ENCODE assay signal across 21 cellular contexts in the genomic region with DNA sequence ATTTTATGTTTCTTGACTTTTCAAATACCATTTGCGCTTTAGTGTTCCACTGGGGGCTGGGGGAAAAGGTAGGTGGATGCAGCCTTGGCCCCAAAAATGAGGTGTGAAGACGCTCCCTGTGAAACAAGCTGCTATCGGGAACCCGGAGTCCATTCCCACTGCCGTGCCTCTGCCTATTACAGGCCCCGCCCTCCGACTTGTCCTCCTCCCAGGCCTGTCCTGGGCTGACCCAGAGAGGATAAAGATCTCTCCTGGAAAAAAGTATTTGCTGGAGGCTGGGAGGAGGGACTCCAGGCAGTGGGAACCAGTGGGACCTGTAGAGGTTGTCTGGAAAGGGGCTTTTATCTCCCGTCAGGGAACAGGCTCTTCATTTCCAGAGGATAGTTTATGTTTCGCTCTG.
A peak's percentile ranks its signal among the peaks of the same experiment; 100 is the strongest.
DNase-seq lines count a peak whose midpoint lies in the region; ATAC-seq and TF ChIP-seq lines count a peak whose summit lies in the region.
"Had no signal": no experiment of that assay in that cellular context is flagged by ENCODE, and none has a peak within 500 bp of the region (broad histone marks: within the 10 kb centered on the region; RNA-seq: fewer than 3 reads in every experiment).

No MANE protein-coding gene starts in this region.

- H3K4me1 ChIP-seq in esophagus muscularis mucosa: peaks cover 0 to 16% (median 14%) of the 10 kb centered on the region in 4 donors
- H3K4me1 ChIP-seq in upper lobe of left lung: peaks cover 0 to 16% (median 7%) of the 10 kb centered on the region in 4 donors

- no peaks in the 10 kb centered on the region for H3K9me3 ChIP-seq in esophagus muscularis mucosa
- no peaks in the 10 kb centered on the region for H3K9me3 ChIP-seq in upper lobe of left lung
- H3K9me3 ChIP-seq: thoracic aorta had no signal

- no peak overlapping the region for H3K27ac ChIP-seq in esophagus muscularis mucosa (replicated peaks in 1 of 4)
- H3K27ac ChIP-seq in upper lobe of left lung: peak overlapping the region in 1 of 4 donors; percentile 36
- H3K27ac ChIP-seq: thoracic aorta had no signal

- H3K4me1 Mint-ChIP-seq in nephron: peaks cover 75% of the 10 kb centered on the region
- H3K4me1 Mint-ChIP-seq: activated CD8-positive, alpha-beta memory T cell treated with anti-CD3 and anti-CD28 coated beads, Interleukin-2, amount 10 ng/mL, durations not matched to agents 7 days and 5 days had no signal

- no peak overlapping the region for H3K4me3 Mint-ChIP-seq in nephron
- H3K4me3 Mint-ChIP-seq: activated CD8-positive, alpha-beta memory T cell treated with anti-CD3 and anti-CD28 coated beads, Interleukin-2, amount 10 ng/mL, durations not matched to agents 7 days and 5 days; mesothelial cell of epicardium; nephron progenitor cell had no signal

- TF ChIP-seq EP300 in esophagus muscularis mucosa (IDR thresholded peaks at IDR 0.05): no peak
- no peak for TF ChIP-seq EP300 in upper lobe of left lung (IDR thresholded peaks at IDR 0.05)

- DNase-seq in LNCaP clone FGC (ENCODE audit: low read depth) (peak; percentile 89), esophagus muscularis mucosa (ENCODE audit: extremely low spot score) (peak; percentile 78), upper lobe of left lung (peak in 1 of 2 donors; percentile 67), HEK293T (ENCODE audit: extremely low spot score) (no peak)
- DNase-seq: activated CD4-positive, alpha-beta T cell treated with anti-CD3 and anti-CD28 coated beads for 4 hours; activated CD8-positive, alpha-beta memory T cell treated with anti-CD3 and anti-CD28 coated beads, Interleukin-2, amount 10 ng/mL, durations not matched to agents 7 days and 5 days; COR-L47; cortex of kidney; hippocampal formation; kidney glomerular epithelial cell; NCI-H1694; NCI-H748 treated with DMSO at 0.1 percent for 48 hours; nephron progenitor cell; PC-3; stimulated activated CD4-positive, alpha-beta T cell treated with anti-CD3 and anti-CD28 coated beads, Interleukin-15, amount 100 ng/mL, for 24 hours; T-helper 9 cell had no signal

- H3K36me3 ChIP-seq in esophagus muscularis mucosa (no peaks in the 10 kb centered on the region), upper lobe of left lung (no peaks in the 10 kb centered on the region)
- H3K36me3 ChIP-seq: thoracic aorta had no signal

- no peaks in the 10 kb centered on the region for H3K36me3 Mint-ChIP-seq in nephron (ENCODE audit: low read depth)
- H3K36me3 Mint-ChIP-seq: activated CD8-positive, alpha-beta memory T cell treated with anti-CD3 and anti-CD28 coated beads, Interleukin-2, amount 10 ng/mL, durations not matched to agents 7 days and 5 days; mesothelial cell of epicardium had no signal

- intact Hi-C loops in esophagus muscularis mucosa (cut with DNase I): no loop called here

- peaks cover 14% of the 10 kb centered on the region for H3K27me3 Mint-ChIP-seq in nephron (ENCODE audit: low read depth)
- H3K27me3 Mint-ChIP-seq: activated CD8-positive, alpha-beta memory T cell treated with anti-CD3 and anti-CD28 coated beads, Interleukin-2, amount 10 ng/mL, durations not matched to agents 7 days and 5 days had no signal

- H3K4me3 ChIP-seq in LNCaP clone FGC (ENCODE audit: low read depth, low read length): peak overlapping the region; percentile 10
- no peak overlapping the region for H3K4me3 ChIP-seq in esophagus muscularis mucosa
- H3K4me3 ChIP-seq in upper lobe of left lung: no peak overlapping the region
- H3K4me3 ChIP-seq: thoracic aorta had no signal

- TF ChIP-seq CTCF in LNCaP clone FGC (IDR thresholded peaks at IDR 0.05; ENCODE audit: control insufficient read depth, extremely low read depth, insufficient read depth) (no peak), esophagus muscularis mucosa (IDR thresholded peaks at IDR 0.05) (no peak), nephron (IDR thresholded peaks at IDR 0.05; ENCODE audit: unreplicated experiment in 3 of 3) (no peak), upper lobe of left lung (IDR thresholded peaks at IDR 0.05) (no peak)

- H3K27ac Mint-ChIP-seq in nephron: peak overlapping the region in 2 of 3 experiments; percentile 19 to 47
- H3K27ac Mint-ChIP-seq: activated CD8-positive, alpha-beta memory T cell treated with anti-CD3 and anti-CD28 coated beads, Interleukin-2, amount 10 ng/mL, durations not matched to agents 7 days and 5 days; mesothelial cell of epicardium had no signal

- ATAC-seq in upper lobe of left lung (ENCODE audit: low FRiP score in 2 of 2) (peak; percentile 12 to 40), GM21381 (IDR thresholded peaks at IDR 0.05; ENCODE audit: unreplicated experiment) (no peak), GM19023 (IDR thresholded peaks at IDR 0.05; ENCODE audit: unreplicated experiment) (no peak)
- ATAC-seq: activated CD8-positive, alpha-beta memory T cell treated with anti-CD3 and anti-CD28 coated beads, Interleukin-2, amount 10 ng/mL, durations not matched to agents 7 days and 5 days; PC-3 had no signal

- H3K9me3 Mint-ChIP-seq in nephron: no peaks in the 10 kb centered on the region
- H3K9me3 Mint-ChIP-seq: mesothelial cell of epicardium had no signal

- CTCF ChIA-PET in HEK293T (lab: Yijun Ruan, JAX): no interaction called here

- H3K27me3 ChIP-seq in esophagus muscularis mucosa: no peaks in the 10 kb centered on the region
- no peaks in the 10 kb centered on the region for H3K27me3 ChIP-seq in upper lobe of left lung

- 60% methylated on average over 9 of the region's 9 CpGs for whole genome bisulfite sequencing in esophagus muscularis mucosa
- 51 to 55% methylated on average over 9 of the region's 9 CpGs for whole genome bisulfite sequencing in upper lobe of left lung, 2 donors

- TF ChIP-seq POLR2A in esophagus muscularis mucosa (IDR thresholded peaks at IDR 0.05; ENCODE audit: low read depth) (no peak), upper lobe of left lung (IDR thresholded peaks at IDR 0.05) (no peak)

- POLR2A ChIA-PET in HEK293T (lab: Yijun Ruan, JAX): no interaction called here

TF ChIP-seq in HEK293T, 16 proteins besides CTCF, POLR2A, EP300 and RAD21:
- TF ChIP-seq, protein P1, sequence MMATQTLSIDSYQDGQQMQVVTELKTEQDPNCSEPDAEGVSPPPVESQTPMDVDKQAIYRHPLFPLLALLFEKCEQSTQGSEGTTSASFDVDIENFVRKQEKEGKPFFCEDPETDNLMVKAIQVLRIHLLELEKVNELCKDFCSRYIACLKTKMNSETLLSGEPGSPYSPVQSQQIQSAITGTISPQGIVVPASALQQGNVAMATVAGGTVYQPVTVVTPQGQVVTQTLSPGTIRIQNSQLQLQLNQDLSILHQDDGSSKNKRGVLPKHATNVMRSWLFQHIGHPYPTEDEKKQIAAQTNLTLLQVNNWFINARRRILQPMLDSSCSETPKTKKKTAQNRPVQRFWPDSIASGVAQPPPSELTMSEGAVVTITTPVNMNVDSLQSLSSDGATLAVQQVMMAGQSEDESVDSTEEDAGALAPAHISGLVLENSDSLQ (IDR thresholded peaks at IDR 0.05): no peak
- TF ChIP-seq ZNF384 (IDR thresholded peaks at IDR 0.05) (no peak), SUZ12 (IDR thresholded peaks at IDR 0.05) (no peak), FOXM1 (IDR thresholded peaks at IDR 0.05; ENCODE audit: borderline replicate concordance) (no peak), BHLHE40 (IDR thresholded peaks at IDR 0.05; ENCODE audit: borderline replicate concordance) (no peak), TARDBP (IDR thresholded peaks at IDR 0.05) (no peak), L3MBTL2 (conservative IDR thresholded peaks at IDR 0.05) (no peak), HDGF (IDR thresholded peaks at IDR 0.05; ENCODE audit: borderline replicate concordance) (no peak), ARNT (IDR thresholded peaks at IDR 0.05) (no peak), NFRKB (IDR thresholded peaks at IDR 0.05) (no peak), CTBP1 (IDR thresholded peaks at IDR 0.05; ENCODE audit: borderline replicate concordance) (no peak), ELF4 (IDR thresholded peaks at IDR 0.05) (no peak), LEF1 (IDR thresholded peaks at IDR 0.05; ENCODE audit: borderline replicate concordance) (no peak), FOXK2 (IDR thresholded peaks at IDR 0.05) (no peak), SP1 (IDR thresholded peaks at IDR 0.05) (no peak), FOXA1 (IDR thresholded peaks at IDR 0.05) (no peak)

Comparison
In these comparisons a context has a peak if more than half of its experiments do, and no peak if none do; other contexts are left out.
1. ATAC-seq: peak in upper lobe of left lung (2 of 2); none in GM21381 (single experiment) and GM19023 (single experiment).